Comparison of ENCODE assay signal across 1 cellular context in genomic region chr15:50425678-50426246, GRCh38.
A peak's percentile ranks its signal among the peaks of the same experiment; 100 is the strongest.
TF ChIP-seq lines count a peak whose summit lies in the region.

No MANE protein-coding gene starts in this region.

TF ChIP-seq in GM12878, 131 proteins besides CTCF, POLR2A, EP300 and RAD21:
- TF ChIP-seq, protein P1, sequence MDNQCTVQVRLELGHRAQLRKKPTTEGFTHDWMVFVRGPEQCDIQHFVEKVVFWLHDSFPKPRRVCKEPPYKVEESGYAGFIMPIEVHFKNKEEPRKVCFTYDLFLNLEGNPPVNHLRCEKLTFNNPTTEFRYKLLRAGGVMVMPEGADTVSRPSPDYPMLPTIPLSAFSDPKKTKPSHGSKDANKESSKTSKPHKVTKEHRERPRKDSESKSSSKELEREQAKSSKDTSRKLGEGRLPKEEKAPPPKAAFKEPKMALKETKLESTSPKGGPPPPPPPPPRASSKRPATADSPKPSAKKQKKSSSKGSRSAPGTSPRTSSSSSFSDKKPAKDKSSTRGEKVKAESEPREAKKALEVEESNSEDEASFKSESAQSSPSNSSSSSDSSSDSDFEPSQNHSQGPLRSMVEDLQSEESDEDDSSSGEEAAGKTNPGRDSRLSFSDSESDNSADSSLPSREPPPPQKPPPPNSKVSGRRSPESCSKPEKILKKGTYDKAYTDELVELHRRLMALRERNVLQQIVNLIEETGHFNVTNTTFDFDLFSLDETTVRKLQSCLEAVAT (IDR thresholded peaks at IDR 0.05): peak; percentile 60; the same call in 1 of the 2 replicates
TF ChIP-seq in GM12878: peak in this region for 1; not testable (repeated sequence) for 130.
